In genomic region chr17:10384175-10384574, GRCh38 we compare ENCODE assay signal across 32 cellular contexts. TPM values are rescaled to one million over a fixed set of nuclear protein-coding genes. Genes with fewer than 3 reads are reported as not detected.
A peak's percentile ranks its signal among the peaks of the same experiment; 100 is the strongest.
DNase-seq lines count a peak whose midpoint lies in the region; ATAC-seq and TF ChIP-seq lines count a peak whose summit lies in the region.
"Had no signal": no experiment of that assay in that cellular context is flagged by ENCODE, and none has a peak within 500 bp of the region (broad histone marks: within the 10 kb centered on the region; RNA-seq: fewer than 3 reads in every experiment).

No MANE protein-coding gene starts in this region.

- H3K9me3 Mint-ChIP-seq in glutamatergic neuron (ENCODE audit: unreplicated experiment), result peaks cover 4% of the 10 kb centered on the region
- H3K9me3 Mint-ChIP-seq: activated T-helper 17 cell treated with anti-CD3 and anti-CD28 coated beads, Interleukin-2, amount 50 U/mL, for 72 hours; stimulated activated effector memory CD8-positive, alpha-beta T cell treated with anti-CD3 and anti-CD28 coated beads, Interleukin-12 subunit alpha, Interleukin-12 subunit beta, amount 100 ng/mL, for 72 hours had no signal

- H3K27me3 Mint-ChIP-seq in glutamatergic neuron (ENCODE audit: unreplicated experiment), result peaks cover 9% of the 10 kb centered on the region
- H3K27me3 Mint-ChIP-seq: CD4-positive, CD25-positive, alpha-beta regulatory T cell; T-helper 17 cell had no signal

- no peaks in the 10 kb centered on the region for H3K36me3 Mint-ChIP-seq in glutamatergic neuron (ENCODE audit: unreplicated experiment)
- H3K36me3 Mint-ChIP-seq: activated naive CD4-positive, alpha-beta T cell treated with anti-CD3 and anti-CD28 coated beads, Interleukin-2, amount 50 U/mL, for 72 hours; CD4-positive, CD25-positive, alpha-beta regulatory T cell; stimulated activated effector memory CD8-positive, alpha-beta T cell treated with anti-CD3 and anti-CD28 coated beads, Interleukin-12 subunit alpha, Interleukin-12 subunit beta, amount 100 ng/mL, for 72 hours had no signal

- no peaks in the 10 kb centered on the region for H3K27me3 ChIP-seq in psoas muscle (ENCODE audit: insufficient read depth in 3 of 3, low read length in 2 of 3)
- H3K27me3 ChIP-seq: testis had no signal

- peaks cover 11% of the 10 kb centered on the region for H3K4me1 Mint-ChIP-seq in glutamatergic neuron (ENCODE audit: low read depth, unreplicated experiment)
- H3K4me1 Mint-ChIP-seq: activated T-helper 17 cell treated with anti-CD3 and anti-CD28 coated beads, Interleukin-2, amount 50 U/mL, for 72 hours; CD4-positive, CD25-positive, alpha-beta regulatory T cell; naive thymus-derived CD4-positive, alpha-beta T cell; stimulated activated effector memory CD8-positive, alpha-beta T cell treated with anti-CD3 and anti-CD28 coated beads, Interleukin-12 subunit alpha, Interleukin-12 subunit beta, amount 100 ng/mL, for 72 hours; T-helper 17 cell had no signal

- peaks cover 11% of the 10 kb centered on the region for H3K4me1 ChIP-seq in psoas muscle
- H3K4me1 ChIP-seq: pancreas, testis had no signal

- peak overlapping the region; percentile 29 for H3K27ac Mint-ChIP-seq in glutamatergic neuron (ENCODE audit: unreplicated experiment)
- H3K27ac Mint-ChIP-seq: activated naive CD4-positive, alpha-beta T cell treated with anti-CD3 and anti-CD28 coated beads, Interleukin-2, amount 50 U/mL, for 72 hours; activated T-helper 17 cell treated with anti-CD3 and anti-CD28 coated beads, Interleukin-2, amount 50 U/mL, for 72 hours; CD4-positive, CD25-positive, alpha-beta regulatory T cell; naive thymus-derived CD4-positive, alpha-beta T cell; stimulated activated effector memory CD8-positive, alpha-beta T cell treated with anti-CD3 and anti-CD28 coated beads, Interleukin-12 subunit alpha, Interleukin-12 subunit beta, amount 100 ng/mL, for 72 hours; T-helper 17 cell had no signal

- H3K36me3 ChIP-seq in psoas muscle (ENCODE audit: insufficient read depth in 1 of 2, low read depth in 1 of 2), result no peaks in the 10 kb centered on the region
- H3K36me3 ChIP-seq: pancreas had no signal

- DNase-seq in GM03348 (ENCODE audit: low spot score) (peak; percentile 12), NCI-H524 treated with DMSO at 0.1 percent for 48 hours (lab: John Stamatoyannopoulos, UW) (peak; percentile 94), glutamatergic neuron (peak; percentile 22), psoas muscle (peak in 1 of 2 donors; percentile 57), kidney tubule cell (ENCODE audit: low spot score) (no peak), NCI-H446 treated with DMSO at 0.1 percent for 48 hours (lab: John Stamatoyannopoulos, UW) (no peak), NCI-H2107 (lab: John Stamatoyannopoulos, UW) (no peak)
- DNase-seq: activated CD8-positive, alpha-beta memory T cell treated with anti-CD3 and anti-CD28 coated beads, Interleukin-2, amount 50 U/mL, for 4 hours; aorta; CD4-positive, CD25-positive, alpha-beta regulatory T cell; cerebellar nuclear complex; effector CD4-positive, alpha-beta T cell; erythroblast; Karpas-422; naive thymus-derived CD4-positive, alpha-beta T cell; NCI-H1048; NCI-H2029; NCI-H345; pancreas; stimulated activated CD4-positive, alpha-beta T cell treated with anti-CD3 and anti-CD28 coated beads, Interleukin-2, amount 100 ng/mL, for 24 hours; T-helper 17 cell; testis had no signal

- H3K4me3 Mint-ChIP-seq in glutamatergic neuron (ENCODE audit: unreplicated experiment), result peak overlapping the region; percentile 32
- H3K4me3 Mint-ChIP-seq: activated T-helper 17 cell treated with anti-CD3 and anti-CD28 coated beads, Interleukin-2, amount 50 U/mL, for 72 hours; CD4-positive, CD25-positive, alpha-beta regulatory T cell; naive thymus-derived CD4-positive, alpha-beta T cell; stimulated activated effector memory CD8-positive, alpha-beta T cell treated with anti-CD3 and anti-CD28 coated beads, Interleukin-12 subunit alpha, Interleukin-12 subunit beta, amount 100 ng/mL, for 72 hours; T-helper 17 cell had no signal

- peak overlapping the region; percentile 77 for H3K27ac ChIP-seq in psoas muscle
- H3K27ac ChIP-seq: pancreas, skin epidermis, testis had no signal

- TF ChIP-seq CTCF in glutamatergic neuron (IDR thresholded peaks at IDR 0.05; ENCODE audit: partially characterized antibody, unreplicated experiment) (no peak), psoas muscle (IDR thresholded peaks at IDR 0.05) (no peak)

- peak overlapping the region; percentile 26 for H3K4me3 ChIP-seq in psoas muscle
- H3K4me3 ChIP-seq: lung, pancreas, skin epidermis, testis had no signal

- intact Hi-C loops in psoas muscle (cut with DNase I), result loop anchor here in 1 of 2 donors (5.0 kb wide), 1 partner anchor 238 kb away; no protein-coding TSS in a partner anchor

- ATAC-seq in psoas muscle (peak; percentile 86 to 98 (median 97)), HG03025 (IDR thresholded peaks at IDR 0.05; ENCODE audit: low FRiP score, unreplicated experiment) (no peak)
- ATAC-seq: activated naive CD4-positive, alpha-beta T cell treated with anti-CD3 and anti-CD28 coated beads, Interleukin-2, amount 50 U/mL, for 72 hours; activated T-helper 17 cell treated with anti-CD3 and anti-CD28 coated beads, Interleukin-2, amount 50 U/mL, for 72 hours; naive thymus-derived CD4-positive, alpha-beta T cell; pancreas; stimulated activated effector memory CD8-positive, alpha-beta T cell treated with anti-CD3 and anti-CD28 coated beads, Interleukin-12 subunit alpha, Interleukin-12 subunit beta, amount 100 ng/mL, for 72 hours; T-helper 17 cell had no signal

- WGBS in psoas muscle, 3 donors, result 17 to 37% (median 26%) methylated on average over 8 of the region's 8 CpGs

- no peaks in the 10 kb centered on the region for H3K9me3 ChIP-seq in psoas muscle
- H3K9me3 ChIP-seq: pancreas, testis had no signal

RNA-seq across cellular contexts. Expression of gene MYH13, which starts 11.4 kb away (rescaled TPM):
- total RNA-seq in glutamatergic neuron (ENCODE audit: unreplicated experiment), result not detected
- total RNA-seq in psoas muscle, result under 1 TPM; 0.07 to 0.11 (median 0.08) TPM
- under 1 TPM; 0.01 to 0.04 (median 0.03) TPM for polyA plus RNA-seq in psoas muscle
- total RNA-seq: activated naive CD4-positive, alpha-beta T cell treated with anti-CD3 and anti-CD28 coated beads, Interleukin-2, amount 50 U/mL, for 72 hours; activated T-helper 17 cell treated with anti-CD3 and anti-CD28 coated beads, Interleukin-2, amount 50 U/mL, for 72 hours; aorta; CD4-positive, CD25-positive, alpha-beta regulatory T cell; frontal cortex; G401; lung; naive thymus-derived CD4-positive, alpha-beta T cell; pancreas; T-helper 17 cell had no signal
- polyA plus RNA-seq: AG04450; aorta; CD4-positive, CD25-positive, alpha-beta regulatory T cell; keratinocyte; naive thymus-derived CD4-positive, alpha-beta T cell; pancreas had no signal

RNA-seq across cellular contexts. Expression of gene MYH8, which starts 37.6 kb away (rescaled TPM):
- 0.96 TPM for total RNA-seq in glutamatergic neuron (ENCODE audit: unreplicated experiment)
- total RNA-seq in psoas muscle, result 10 to 100 TPM in 1 of 4 donors, 1 to 10 TPM in 2, under 1 TPM in 1; 0.32 to 17.3 (median 5.1) TPM
- polyA plus RNA-seq in psoas muscle, result under 1 TPM; 0.21 to 0.34 (median 0.33) TPM
- total RNA-seq: activated naive CD4-positive, alpha-beta T cell treated with anti-CD3 and anti-CD28 coated beads, Interleukin-2, amount 50 U/mL, for 72 hours; activated T-helper 17 cell treated with anti-CD3 and anti-CD28 coated beads, Interleukin-2, amount 50 U/mL, for 72 hours; aorta; CD4-positive, CD25-positive, alpha-beta regulatory T cell; G401; naive thymus-derived CD4-positive, alpha-beta T cell; pancreas; T-helper 17 cell had no signal
- polyA plus RNA-seq: AG04450; aorta; CD4-positive, CD25-positive, alpha-beta regulatory T cell; keratinocyte; lung; naive thymus-derived CD4-positive, alpha-beta T cell; pancreas had no signal

Comparison
In these comparisons a context has a peak if more than half of its experiments do, and no peak if none do; other contexts are left out.
1. DNase-seq: peak in GM03348 (single experiment), NCI-H524 treated with DMSO at 0.1 percent for 48 hours (single experiment) and glutamatergic neuron (single experiment); none in kidney tubule cell (single experiment), NCI-H446 treated with DMSO at 0.1 percent for 48 hours (single experiment) and NCI-H2107 (single experiment).